In the genomic region with DNA sequence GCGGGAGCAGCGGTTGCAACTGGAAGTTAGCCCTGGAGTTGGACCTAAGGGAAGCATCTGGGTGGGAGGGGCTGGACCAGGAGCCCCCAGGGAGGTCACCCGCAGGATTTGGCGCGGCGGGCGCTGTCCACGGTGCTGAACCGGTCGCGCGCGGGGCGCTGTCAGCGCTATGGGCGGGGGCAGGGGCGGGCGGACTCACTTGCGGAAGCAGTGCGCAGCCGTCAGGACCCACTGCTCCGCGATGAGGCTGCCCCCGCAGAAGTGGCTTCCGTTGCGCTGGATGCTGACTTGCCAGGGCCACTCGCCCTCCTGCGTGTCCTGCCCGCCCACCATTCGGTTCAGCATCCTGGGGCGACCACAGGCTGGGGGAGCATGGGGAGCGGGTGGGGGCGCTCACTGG, we compare ENCODE assay signal across 8 cellular contexts. TPM values are rescaled to one million over a fixed set of nuclear protein-coding genes. Genes with fewer than 3 reads are reported as not detected.
A peak's percentile ranks its signal among the peaks of the same experiment; 100 is the strongest.
DNase-seq lines count a peak whose midpoint lies in the region; ATAC-seq and TF ChIP-seq lines count a peak whose summit lies in the region.

No MANE protein-coding gene starts in this region.

- H2AFZ ChIP-seq in mesenchymal stem cell (ENCODE audit: low read depth, low read length) (no peak overlapping the region), PC-3 (ENCODE audit: low read length) (no peak overlapping the region)

- H3K4me1 ChIP-seq in mesenchymal stem cell (ENCODE audit: control insufficient read depth, insufficient read depth, low read depth, low read length), result peaks cover 18% of the 10 kb centered on the region
- peaks cover 15% of the 10 kb centered on the region for H3K4me1 ChIP-seq in PC-3 (ENCODE audit: insufficient read depth, low read length)

- TF ChIP-seq CTCF in PC-3 (conservative IDR thresholded peaks at IDR 0.05; ENCODE audit: low read depth, low read length), result no peak

- BruUV-seq in PC-3 (replicated peaks; lab: Mats Ljungman, UMichigan), result no TSS peak

- H3K4me2 ChIP-seq in mesenchymal stem cell (ENCODE audit: low read length, poor library complexity, severe bottlenecking), result peak overlapping the region; percentile 20
- H3K4me2 ChIP-seq in PC-3 (ENCODE audit: low read length), result no peak overlapping the region

- no peaks in the 10 kb centered on the region for H3F3A ChIP-seq in PC-3 (ENCODE audit: low read length, unreplicated experiment)

- no peak overlapping the region for H3K23ac ChIP-seq in mesenchymal stem cell (ENCODE audit: low read length in 2 of 2)

- ATAC-seq in GM19467 (IDR thresholded peaks at IDR 0.05; ENCODE audit: unreplicated experiment) (no peak), PC-3 (no peak)

- H3K36me3 ChIP-seq in mesenchymal stem cell (ENCODE audit: control insufficient read depth in 1 of 2, insufficient read depth in 2 of 2, low read depth in 1 of 2, low read length in 2 of 2) (peaks cover 0 to 4% of the 10 kb centered on the region in 2 experiments), PC-3 (ENCODE audit: low read depth, low read length) (no peaks in the 10 kb centered on the region)

- no peaks in the 10 kb centered on the region for H3K79me1 ChIP-seq in mesenchymal stem cell (replicated peaks; ENCODE audit: low read length, poor library complexity, severe bottlenecking)

- no peaks in the 10 kb centered on the region for H3K79me2 ChIP-seq in PC-3 (ENCODE audit: low read length)

- CTCF ChIA-PET in PC-3 (lab: Charles Lee), result no interaction called here

- intact Hi-C loops in PC-3 (cut with micrococcal nuclease), result no loop called here

- no peak overlapping the region for H2BK5ac ChIP-seq in mesenchymal stem cell (ENCODE audit: low read depth, low read length, poor library complexity, severe bottlenecking)

- no peak overlapping the region for H3K14ac ChIP-seq in mesenchymal stem cell (ENCODE audit: low read length in 2 of 2)

- no peak overlapping the region for H3K18ac ChIP-seq in mesenchymal stem cell (ENCODE audit: low read depth in 1 of 2, low read length in 2 of 2)

- no peaks in the 10 kb centered on the region for H4K20me1 ChIP-seq in PC-3 (ENCODE audit: low read length)

- no peak overlapping the region for H4K91ac ChIP-seq in mesenchymal stem cell (ENCODE audit: low read length)

- peak; percentile 61 for DNase-seq in NCI-H146 (lab: John Stamatoyannopoulos, UW)
- DNase-seq in NCI-H146 treated with DMSO at 0.1 percent for 48 hours (lab: John Stamatoyannopoulos, UW; ENCODE audit: unreplicated experiment), result no peak
- DNase-seq in activated CD4-positive, alpha-beta T cell treated with anti-CD3 and anti-CD28 coated beads for 4 hours, result peak; percentile 77 to 84
- peak; percentile 82 for DNase-seq in ecto neural progenitor cell (ENCODE audit: low spot score)
- DNase-seq in mesenchymal stem cell, result peak; percentile 51
- DNase-seq in stimulated activated CD8-positive, alpha-beta memory T cell treated with anti-CD3 and anti-CD28 coated beads, Interleukin-4, amount 100 ng/mL, for 48 hours, result peak; percentile 87
- DNase-seq in PC-3, result no peak

- H2AK5ac ChIP-seq in mesenchymal stem cell (ENCODE audit: low read length, severe bottlenecking), result no peak overlapping the region

- H3K27me3 ChIP-seq in mesenchymal stem cell (ENCODE audit: control insufficient read depth in 1 of 2, insufficient read depth in 1 of 2, low read length in 2 of 2) (peaks cover 0 to 3% of the 10 kb centered on the region in 2 experiments), PC-3 (ENCODE audit: low read length) (no peaks in the 10 kb centered on the region)

- H3K27ac ChIP-seq in mesenchymal stem cell (ENCODE audit: low read length, poor library complexity, severe bottlenecking) (no peak overlapping the region), PC-3 (ENCODE audit: low read length) (no peak overlapping the region)

- no peak overlapping the region for H2BK120ac ChIP-seq in mesenchymal stem cell (ENCODE audit: low read depth, low read length)

- H3K9me2 ChIP-seq in PC-3 (replicated peaks; ENCODE audit: low read length), result no peaks in the 10 kb centered on the region

- H2BK15ac ChIP-seq in mesenchymal stem cell (ENCODE audit: low read depth, poor library complexity, severe bottlenecking), result no peak overlapping the region

- POLR2A ChIA-PET in PC-3 (lab: Charles Lee; ENCODE audit: unreplicated experiment), result no interaction called here

- H3K4me3 ChIP-seq in mesenchymal stem cell (ENCODE audit: insufficient read depth in 1 of 2, low read depth in 1 of 2, low read length in 2 of 2) (no peak overlapping the region), PC-3 (ENCODE audit: low read length) (no peak overlapping the region)

- no peak overlapping the region for H3K9ac ChIP-seq in mesenchymal stem cell (ENCODE audit: low read length)
- no peak overlapping the region for H3K9ac ChIP-seq in PC-3 (ENCODE audit: low read length)

- no peak overlapping the region for H4K8ac ChIP-seq in mesenchymal stem cell (ENCODE audit: low read length)

- H3K4ac ChIP-seq in mesenchymal stem cell (ENCODE audit: low read depth in 1 of 2, low read length in 2 of 2), result no peak overlapping the region

- WGBS in mesenchymal stem cell, result 7% methylated on average over 29 of the region's 33 CpGs

- H3K9me3 ChIP-seq in mesenchymal stem cell (ENCODE audit: control insufficient read depth, low read length) (no peaks in the 10 kb centered on the region), PC-3 (ENCODE audit: low read length) (no peaks in the 10 kb centered on the region)

- H2BK12ac ChIP-seq in mesenchymal stem cell (ENCODE audit: low read length in 2 of 2), result no peak overlapping the region

RNA-seq across cellular contexts. Expression of a gene that starts 4.5 kb away (rescaled TPM):
- polyA plus RNA-seq in mesenchymal stem cell (2013, experiment 1 of 2), result 0.52 TPM
- 0.68 TPM for polyA plus RNA-seq in mesenchymal stem cell (2013, experiment 2 of 2)
- 1.2 TPM in 1 of 2 replicates, not detected in the other for total RNA-seq in PC-3 (2014; rRNA removed)

RNA-seq across cellular contexts. Expression of a gene that starts 33.2 kb away (rescaled TPM):
- 29.8 TPM for polyA plus RNA-seq in mesenchymal stem cell (2013, experiment 1 of 2)
- 29.1 TPM for polyA plus RNA-seq in mesenchymal stem cell (2013, experiment 2 of 2)
- total RNA-seq in PC-3 (2014; rRNA removed), result 52.2 and 62.1 TPM in 2 replicates

RNA-seq across cellular contexts. Expression of a gene that starts 36.9 kb away (rescaled TPM):
- polyA plus RNA-seq in mesenchymal stem cell (2013, experiment 1 of 2), result 290 TPM
- 246 TPM for polyA plus RNA-seq in mesenchymal stem cell (2013, experiment 2 of 2)
- total RNA-seq in PC-3 (2014; rRNA removed), result 72.6 and 182 TPM in 2 replicates

Comparison
In these comparisons a context has a peak if more than half of its experiments do, and no peak if none do; other contexts are left out.
1. DNase-seq: peak in NCI-H146 (single experiment), activated CD4-positive, alpha-beta T cell treated with anti-CD3 and anti-CD28 coated beads for 4 hours (2 of 2), ecto neural progenitor cell (single experiment), mesenchymal stem cell (single experiment) and stimulated activated CD8-positive, alpha-beta memory T cell treated with anti-CD3 and anti-CD28 coated beads, Interleukin-4, amount 100 ng/mL, for 48 hours (single experiment); none in NCI-H146 treated with DMSO at 0.1 percent for 48 hours (single experiment) and PC-3 (single experiment).